2 cellular contexts compared by ENCODE assay signal in the genomic region with DNA sequence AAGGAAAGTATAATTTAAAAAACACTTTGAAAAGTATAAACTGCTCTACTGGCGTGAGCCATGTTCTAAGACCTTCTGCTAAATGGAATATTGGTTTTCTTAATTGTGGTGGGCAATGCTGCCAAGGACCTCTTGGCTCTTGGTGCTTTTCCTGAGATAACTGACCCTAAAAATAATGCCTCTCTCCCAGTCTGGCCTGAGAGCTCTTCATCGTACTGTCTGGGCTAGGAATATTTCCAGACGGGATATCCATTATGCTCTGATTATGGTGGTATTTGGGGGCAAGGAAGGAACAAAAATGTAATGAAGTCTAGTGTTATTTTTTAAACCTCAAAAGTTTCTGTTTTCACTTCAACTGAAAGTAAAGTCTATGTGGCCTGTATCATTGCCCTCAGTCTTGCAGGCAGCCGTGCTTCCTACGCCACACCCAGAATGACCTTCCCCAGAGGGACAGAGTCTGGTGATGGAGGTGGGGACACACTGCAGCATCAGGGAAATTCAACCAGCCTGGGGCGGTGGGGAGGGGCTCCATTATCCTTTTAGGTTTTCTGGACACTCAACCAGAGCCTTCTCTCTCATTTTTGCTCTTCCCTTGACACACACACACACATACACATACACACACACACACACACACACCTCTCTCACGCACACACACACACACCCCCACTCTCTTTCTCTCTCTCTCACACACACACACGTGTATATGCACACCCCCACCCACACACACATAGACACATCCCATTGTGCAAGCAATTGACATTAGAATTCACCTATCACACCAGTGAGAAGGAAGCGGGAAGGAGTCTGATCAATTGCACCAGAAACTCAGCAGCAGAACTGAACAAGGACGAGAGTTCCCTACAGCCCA.
TF ChIP-seq lines count a peak whose summit lies in the region.

No MANE protein-coding gene starts in this region.

TF ChIP-seq in GM23338, 12 proteins besides CTCF, POLR2A, EP300 and RAD21 (continued from another document):
- no peak for TF ChIP-seq ETS1 (IDR thresholded peaks at IDR 0.05)
TF ChIP-seq in GM23338: peak in this region for 0.

TF ChIP-seq in K562, 482 proteins besides CTCF, POLR2A, EP300 and RAD21 (continued from another document):
- TF ChIP-seq, protein P1, sequence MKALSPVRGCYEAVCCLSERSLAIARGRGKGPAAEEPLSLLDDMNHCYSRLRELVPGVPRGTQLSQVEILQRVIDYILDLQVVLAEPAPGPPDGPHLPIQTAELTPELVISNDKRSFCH (CRISPR knock-in tag; IDR thresholded peaks at IDR 0.05): no peak
- TF ChIP-seq, protein P1 (tag; IDR thresholded peaks at IDR 0.05): no peak
- TF ChIP-seq OTX1 (CRISPR knock-in tag; IDR thresholded peaks at IDR 0.05): 0 out of 2 replicates have a peak, but pooled peaks have one; percentile 50
- TF ChIP-seq THRB (CRISPR knock-in tag; conservative IDR thresholded peaks at IDR 0.05): 0 out of 2 replicates have a peak, but pooled peaks have one; percentile 46
- 0 out of 2 replicates have a peak, but pooled peaks have one; percentile 36 for TF ChIP-seq ELF4 (CRISPR knock-in tag; IDR thresholded peaks at IDR 0.05)
- TF ChIP-seq, protein P2, sequence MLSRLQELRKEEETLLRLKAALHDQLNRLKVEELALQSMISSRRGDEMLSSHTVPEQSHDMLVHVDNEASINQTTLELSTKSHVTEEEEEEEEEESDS (CRISPR knock-in tag; IDR thresholded peaks at IDR 0.05): no peak
